In the genomic region with DNA sequence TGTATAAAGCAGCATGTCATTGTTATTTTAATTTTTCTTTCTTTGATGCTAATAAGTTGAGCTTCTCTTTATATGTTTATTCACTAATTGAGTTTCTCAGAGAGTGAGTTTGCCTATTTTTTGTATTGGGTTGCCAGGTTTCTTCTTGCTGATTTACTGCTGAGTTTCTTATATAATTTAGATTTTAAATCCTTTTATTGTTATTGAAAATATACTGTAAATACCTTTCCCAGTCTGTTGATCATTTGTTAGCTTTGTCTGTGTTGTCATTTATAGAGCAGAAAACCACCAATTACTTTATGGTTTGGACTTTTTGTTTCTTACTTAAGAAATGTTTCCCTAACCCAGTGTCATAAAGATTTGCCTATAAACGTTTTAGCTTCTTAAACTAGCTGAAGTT, we compare ENCODE assay signal across 1 cellular context.
TF ChIP-seq lines count a peak whose summit lies in the region.

No MANE protein-coding gene starts in this region.

TF ChIP-seq in GM23338, 12 proteins besides CTCF, POLR2A, EP300 and RAD21 (continued from another document):
- TF ChIP-seq STAT1 (IDR thresholded peaks at IDR 0.05; ENCODE audit: unreplicated experiment) (no peak), EZH2 (IDR thresholded peaks at IDR 0.05; ENCODE audit: low read depth, unreplicated experiment) (no peak), JUNB (IDR thresholded peaks at IDR 0.05; ENCODE audit: unreplicated experiment) (no peak)
